ENCODE assay signal across 15 cellular contexts in the genomic region with DNA sequence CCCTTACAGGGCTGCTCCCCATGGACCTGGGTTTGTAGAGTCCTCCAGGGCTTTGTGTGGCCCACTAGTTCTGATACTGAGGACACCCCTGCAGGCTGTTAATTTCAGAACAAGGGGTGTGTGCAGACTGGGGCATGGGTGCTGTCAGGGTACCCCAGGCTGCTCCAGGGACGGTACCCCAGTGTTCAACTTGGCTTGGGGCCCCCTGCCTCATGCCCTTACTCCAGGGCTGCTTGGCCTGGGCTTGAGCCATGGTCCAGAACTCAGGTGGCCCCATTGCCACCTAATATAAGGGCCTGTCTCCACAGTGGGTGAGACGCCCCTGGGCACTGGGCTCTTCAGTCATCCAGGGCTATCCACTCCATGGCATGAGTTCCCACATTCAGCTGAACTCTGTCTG.
DNase-seq lines count a peak whose midpoint lies in the region; ATAC-seq, FAIRE-seq and TF ChIP-seq lines count a peak whose summit lies in the region.
"Had no signal": no experiment of that assay in that cellular context is flagged by ENCODE, and none has a peak within 500 bp of the region (broad histone marks: within the 10 kb centered on the region; RNA-seq: fewer than 3 reads in every experiment).

No MANE protein-coding gene starts in this region.

- H3K4me3 ChIP-seq in BLaER1 (peak overlapping the region; percentile 84), HFF-Myc (replicated peaks; ENCODE audit: low read depth, low read length) (peak overlapping the region; percentile 96), colonic mucosa (no peak overlapping the region)

- peak overlapping the region; percentile 50 for H3K4me3 Mint-ChIP-seq in activated T-helper 1 cell treated with anti-CD3 and anti-CD28 coated beads, Interleukin-12 subunit alpha, Interleukin-12 subunit beta, Interleukin-2, Interleukin-4 antibody, amounts not matched to agents 30 ng/mL and 10 ng/mL and 1 ng/mL, durations not matched to agents 14 hours and 24 hours and 36 hours
- H3K4me3 Mint-ChIP-seq in mesothelial cell of epicardium: peak overlapping the region; percentile 94

- peaks cover 24% of the 10 kb centered on the region for H3K36me3 Mint-ChIP-seq in activated T-helper 1 cell treated with anti-CD3 and anti-CD28 coated beads, Interleukin-12 subunit alpha, Interleukin-12 subunit beta, Interleukin-2, Interleukin-4 antibody, amounts not matched to agents 30 ng/mL and 10 ng/mL and 1 ng/mL, durations not matched to agents 14 hours and 24 hours and 36 hours (ENCODE audit: low read depth)
- H3K36me3 Mint-ChIP-seq in mesothelial cell of epicardium: peaks cover 17% of the 10 kb centered on the region

- no peak overlapping the region for H3K27ac Mint-ChIP-seq in activated T-helper 1 cell treated with anti-CD3 and anti-CD28 coated beads, Interleukin-12 subunit alpha, Interleukin-12 subunit beta, Interleukin-2, Interleukin-4 antibody, amounts not matched to agents 30 ng/mL and 10 ng/mL and 1 ng/mL, durations not matched to agents 14 hours and 24 hours and 36 hours
- no peak overlapping the region for H3K27ac Mint-ChIP-seq in mesothelial cell of epicardium

- peak overlapping the region; percentile 89 for H3K4me2 ChIP-seq in BLaER1

- no peak for FAIRE-seq in D721Med (lab: Jason Lieb, UNC)
- FAIRE-seq: endometrium, HTR-8/SVneo had no signal

- TF ChIP-seq CTCF in HFF-Myc (IDR thresholded peaks at IDR 0.05; ENCODE audit: low read depth, low read length, missing control alignments) (no peak), mesothelial cell of epicardium (IDR thresholded peaks at IDR 0.05; ENCODE audit: unreplicated experiment) (no peak), D721Med (IDR thresholded peaks at IDR 0.05; ENCODE audit: insufficient read depth, missing control alignments) (no peak), colonic mucosa (IDR thresholded peaks at IDR 0.05) (no peak)

- peaks cover 33% of the 10 kb centered on the region for H3K4me1 ChIP-seq in BLaER1
- peaks cover 4% of the 10 kb centered on the region for H3K4me1 ChIP-seq in colonic mucosa

- no peaks in the 10 kb centered on the region for H3K27me3 Mint-ChIP-seq in activated T-helper 1 cell treated with anti-CD3 and anti-CD28 coated beads, Interleukin-12 subunit alpha, Interleukin-12 subunit beta, Interleukin-2, Interleukin-4 antibody, amounts not matched to agents 30 ng/mL and 10 ng/mL and 1 ng/mL, durations not matched to agents 14 hours and 24 hours and 36 hours (ENCODE audit: insufficient read depth)
- no peaks in the 10 kb centered on the region for H3K27me3 Mint-ChIP-seq in mesothelial cell of epicardium (ENCODE audit: low read depth)
- H3K27me3 Mint-ChIP-seq: activated CD8-positive, alpha-beta memory T cell treated with anti-CD3 and anti-CD28 coated beads, Interleukin-2, amount 10 ng/mL, durations not matched to agents 7 days and 5 days had no signal

- H3K27ac ChIP-seq in BLaER1 (no peak overlapping the region), colonic mucosa (no peak overlapping the region)
- H3K27ac ChIP-seq: brain microvascular endothelial cell had no signal

- H3K27me3 ChIP-seq in BLaER1 (no peaks in the 10 kb centered on the region), colonic mucosa (no peaks in the 10 kb centered on the region)
- H3K27me3 ChIP-seq: brain microvascular endothelial cell, heart right ventricle had no signal

- H3K9me3 ChIP-seq in BLaER1: no peaks in the 10 kb centered on the region; the same call in 1 of the 2 replicates
- H3K9me3 ChIP-seq in colonic mucosa: no peaks in the 10 kb centered on the region
- H3K9me3 ChIP-seq: heart right ventricle had no signal

- H3K9ac ChIP-seq in BLaER1: peak overlapping the region; percentile 89; the same call in 1 of the 2 replicates
- H3K9ac ChIP-seq in colonic mucosa (ENCODE audit: low read depth in 2 of 2, low read length in 2 of 2): no peak overlapping the region

- H4K20me1 ChIP-seq in BLaER1: peaks cover 48% of the 10 kb centered on the region

- H3K36me3 ChIP-seq in BLaER1: peaks cover 45% of the 10 kb centered on the region
- no peaks in the 10 kb centered on the region for H3K36me3 ChIP-seq in colonic mucosa

- intact Hi-C loops in activated T-helper 1 cell treated with anti-CD3 and anti-CD28 coated beads, Interleukin-12 subunit alpha, Interleukin-12 subunit beta, Interleukin-2, Interleukin-4 antibody, amounts not matched to agents 30 ng/mL and 10 ng/mL and 1 ng/mL, durations not matched to agents 14 hours and 24 hours and 36 hours (cut with micrococcal nuclease): no loop called here
- intact Hi-C loops in colonic mucosa (cut with DNase I): no loop called here

- no peak for ATAC-seq in GM21390 (IDR thresholded peaks at IDR 0.05; ENCODE audit: unreplicated experiment)
- ATAC-seq: activated CD8-positive, alpha-beta memory T cell treated with anti-CD3 and anti-CD28 coated beads, Interleukin-2, amount 10 ng/mL, durations not matched to agents 7 days and 5 days; heart right ventricle had no signal

- peaks cover 19% of the 10 kb centered on the region for H3K4me1 Mint-ChIP-seq in activated T-helper 1 cell treated with anti-CD3 and anti-CD28 coated beads, Interleukin-12 subunit alpha, Interleukin-12 subunit beta, Interleukin-2, Interleukin-4 antibody, amounts not matched to agents 30 ng/mL and 10 ng/mL and 1 ng/mL, durations not matched to agents 14 hours and 24 hours and 36 hours (ENCODE audit: low read depth)
- peaks cover 16% of the 10 kb centered on the region for H3K4me1 Mint-ChIP-seq in mesothelial cell of epicardium

- DNase-seq in HFF-Myc (ENCODE audit: extremely low read depth, low read depth) (no peak), mesothelial cell of epicardium (ENCODE audit: low spot score in 2 of 2, unreplicated experiment in 2 of 2) (no peak), NCI-H524 (lab: John Stamatoyannopoulos, UW) (no peak), D721Med (ENCODE audit: insufficient read length, low spot score) (no peak), colonic mucosa (no peak)
- DNase-seq in activated T-helper 1 cell treated with anti-CD3 and anti-CD28 coated beads, Interleukin-12 subunit alpha, Interleukin-12 subunit beta, Interleukin-2, Interleukin-4 antibody, amounts not matched to agents 30 ng/mL and 10 ng/mL and 1 ng/mL, durations not matched to agents 14 hours and 24 hours and 36 hours (ENCODE audit: low spot score): no peak
- DNase-seq: activated CD8-positive, alpha-beta memory T cell treated with anti-CD3 and anti-CD28 coated beads, Interleukin-2, amount 10 ng/mL, durations not matched to agents 7 days and 5 days; brain microvascular endothelial cell; heart right ventricle; NCI-H1694 treated with DMSO at 0.1 percent for 48 hours; stimulated activated CD4-positive, alpha-beta T cell treated with anti-CD3 and anti-CD28 coated beads, Interleukin-4, amount 100 ng/mL, for 4 hours had no signal

- H3K9me3 Mint-ChIP-seq in activated T-helper 1 cell treated with anti-CD3 and anti-CD28 coated beads, Interleukin-12 subunit alpha, Interleukin-12 subunit beta, Interleukin-2, Interleukin-4 antibody, amounts not matched to agents 30 ng/mL and 10 ng/mL and 1 ng/mL, durations not matched to agents 14 hours and 24 hours and 36 hours: peaks cover 6% of the 10 kb centered on the region
- peaks cover 7% of the 10 kb centered on the region for H3K9me3 Mint-ChIP-seq in mesothelial cell of epicardium
